Comparison of ENCODE assay signal across 12 cellular contexts in genomic region chr14:61145903-61146411, GRCh38.
A peak's percentile ranks its signal among the peaks of the same experiment; 100 is the strongest.
DNase-seq lines count a peak whose midpoint lies in the region; ATAC-seq and TF ChIP-seq lines count a peak whose summit lies in the region.
"Had no signal": no experiment of that assay in that cellular context is flagged by ENCODE, and none has a peak within 500 bp of the region (broad histone marks: within the 10 kb centered on the region; RNA-seq: fewer than 3 reads in every experiment).

No MANE protein-coding gene starts in this region.

- no peaks in the 10 kb centered on the region for H4K20me1 ChIP-seq in SK-N-SH (ENCODE audit: insufficient read depth)

- H3K9me3 Mint-ChIP-seq in HFFc6 = peaks cover 26% of the 10 kb centered on the region
- peaks cover 22% of the 10 kb centered on the region for H3K9me3 Mint-ChIP-seq in activated naive CD8-positive, alpha-beta T cell treated with anti-CD3 and anti-CD28 coated beads, Interleukin-2, amount 50 U/mL, for 24 hours
- peaks cover 20% of the 10 kb centered on the region for H3K9me3 Mint-ChIP-seq in activated T-cell treated with anti-CD3 and anti-CD28 coated beads, Interleukin-2, amount 50 U/mL, for 24 hours

- no peaks in the 10 kb centered on the region for H3K9me3 ChIP-seq in SK-N-SH
- peaks cover 0 to 28% (median 23%) of the 10 kb centered on the region in 8 donors for H3K9me3 ChIP-seq in spleen

- peak overlapping the region; percentile 97 to 99 for H3K27ac ChIP-seq in SK-N-SH (ENCODE audit: low read depth in 2 of 2, low read length in 1 of 2)
- peak overlapping the region in 7 of 8 donors; percentile 8 to 39 (median 33) for H3K27ac ChIP-seq in spleen
- H3K27ac ChIP-seq: ovary had no signal

- H3K4me1 ChIP-seq in SK-N-SH (ENCODE audit: control insufficient read depth in 1 of 2, insufficient read depth in 2 of 2, low read depth in 1 of 2, low read length in 1 of 2) (peaks cover 40 to 48% of the 10 kb centered on the region in 2 experiments), spleen (no peaks in the 10 kb centered on the region)

- WGBS in SK-N-SH (ENCODE audit: low lambda C conversion rate) = 24% methylated on average over 6 of the region's 6 CpGs
- 62 to 71% (median 64%) methylated on average over 6 of the region's 6 CpGs for WGBS in spleen, 5 donors

- H3K27me3 ChIP-seq in SK-N-SH (ENCODE audit: insufficient read depth) (no peaks in the 10 kb centered on the region), spleen (replicated peaks in 1 of 7) (no peaks in the 10 kb centered on the region)
- H3K27me3 ChIP-seq: ovary had no signal

- H3K36me3 Mint-ChIP-seq in HFFc6 (ENCODE audit: low read depth) = peaks cover 16% of the 10 kb centered on the region
- H3K36me3 Mint-ChIP-seq in activated naive CD8-positive, alpha-beta T cell treated with anti-CD3 and anti-CD28 coated beads, Interleukin-2, amount 50 U/mL, for 24 hours (ENCODE audit: low read depth) = no peaks in the 10 kb centered on the region
- no peaks in the 10 kb centered on the region for H3K36me3 Mint-ChIP-seq in activated T-cell treated with anti-CD3 and anti-CD28 coated beads, Interleukin-2, amount 50 U/mL, for 24 hours (ENCODE audit: low read depth)

- no peaks in the 10 kb centered on the region for H3K9me2 ChIP-seq in SK-N-SH

- peak overlapping the region; percentile 90 for H3K27ac Mint-ChIP-seq in HFFc6
- H3K27ac Mint-ChIP-seq in activated naive CD8-positive, alpha-beta T cell treated with anti-CD3 and anti-CD28 coated beads, Interleukin-2, amount 50 U/mL, for 24 hours = no peak overlapping the region
- H3K27ac Mint-ChIP-seq in activated T-cell treated with anti-CD3 and anti-CD28 coated beads, Interleukin-2, amount 50 U/mL, for 24 hours = no peak overlapping the region

- peak overlapping the region; percentile 63 for H3K4me3 Mint-ChIP-seq in HFFc6
- H3K4me3 Mint-ChIP-seq in activated naive CD8-positive, alpha-beta T cell treated with anti-CD3 and anti-CD28 coated beads, Interleukin-2, amount 50 U/mL, for 24 hours = no peak overlapping the region
- no peak overlapping the region for H3K4me3 Mint-ChIP-seq in activated T-cell treated with anti-CD3 and anti-CD28 coated beads, Interleukin-2, amount 50 U/mL, for 24 hours

- POLR2A ChIA-PET in SK-N-SH (lab: Yijun Ruan, JAX) = interaction anchor here (0.6 kb wide), 1 partner anchor 616 kb away, joined by 3 read pairs; the partner anchor contains the start of gene SNAPC1

- peak; percentile 42 to 88; a peak in 3 of 4 replicates for TF ChIP-seq EP300 in SK-N-SH (IDR thresholded peaks at IDR 0.05; ENCODE audit: borderline replicate concordance in 1 of 2, low read depth in 1 of 2, low read length in 1 of 2)

- H3K4me3 ChIP-seq in SK-N-SH (ENCODE audit: low read depth in 2 of 2, low read length in 1 of 2) (peak overlapping the region in 1 of 2 experiments; percentile 7; a peak in 1 of 4 replicates), spleen (no peak overlapping the region)
- H3K4me3 ChIP-seq: ovary had no signal

- intact Hi-C loops in spleen (cut with DNase I; ENCODE audit: low total_unique reads) = no loop called here

- peak overlapping the region; percentile 48; the same call in 1 of the 2 replicates for H2AFZ ChIP-seq in SK-N-SH (ENCODE audit: low read depth)

- TF ChIP-seq POLR2A in spleen (IDR thresholded peaks at IDR 0.05) = no peak

- H3K9ac ChIP-seq in SK-N-SH = peak overlapping the region; percentile 64

- peaks cover 66% of the 10 kb centered on the region for H3K4me1 Mint-ChIP-seq in HFFc6 (ENCODE audit: low read depth)
- no peaks in the 10 kb centered on the region for H3K4me1 Mint-ChIP-seq in activated naive CD8-positive, alpha-beta T cell treated with anti-CD3 and anti-CD28 coated beads, Interleukin-2, amount 50 U/mL, for 24 hours
- H3K4me1 Mint-ChIP-seq in activated T-cell treated with anti-CD3 and anti-CD28 coated beads, Interleukin-2, amount 50 U/mL, for 24 hours (ENCODE audit: low read depth) = no peaks in the 10 kb centered on the region

- ATAC-seq in GM21526 (IDR thresholded peaks at IDR 0.05; ENCODE audit: low FRiP score, unreplicated experiment) (no peak), HG03045 (IDR thresholded peaks at IDR 0.05; ENCODE audit: unreplicated experiment) (no peak)
- no peak for ATAC-seq in activated naive CD8-positive, alpha-beta T cell treated with anti-CD3 and anti-CD28 coated beads, Interleukin-2, amount 50 U/mL, for 24 hours

- CTCF ChIA-PET in SK-N-SH (lab: Yijun Ruan, JAX) = interaction anchor here (0.9 to 3.0 kb wide), 4 partner anchors 11 to 102 kb away, joined by 3 to 8 read pairs (median 4); no protein-coding TSS in a partner anchor

- peak; percentile 23 for TF ChIP-seq RAD21 in SK-N-SH (IDR thresholded peaks at IDR 0.05; ENCODE audit: low read length)

- no peaks in the 10 kb centered on the region for H3K36me3 ChIP-seq in SK-N-SH (replicated peaks in 1 of 2; ENCODE audit: control insufficient read depth in 1 of 2, insufficient read depth in 2 of 2, low read length in 1 of 2)
- no peaks in the 10 kb centered on the region for H3K36me3 ChIP-seq in spleen
- H3K36me3 ChIP-seq: ovary had no signal

- DNase-seq in HFFc6 (peak; percentile 84), SK-N-SH (peak; percentile 46), foreskin melanocyte (peak; percentile 66), spleen (no peak)
- DNase-seq in activated naive CD8-positive, alpha-beta T cell treated with anti-CD3 and anti-CD28 coated beads, Interleukin-2, amount 50 U/mL, for 24 hours = no peak
- no peak for DNase-seq in activated T-cell treated with anti-CD3 and anti-CD28 coated beads, Interleukin-2, amount 50 U/mL, for 24 hours
- DNase-seq: erythroblast, H7, ovary, substantia nigra had no signal

- H3K4me2 ChIP-seq in SK-N-SH = peak overlapping the region; percentile 69

- peaks cover 46% of the 10 kb centered on the region for H3F3A ChIP-seq in SK-N-SH (replicated peaks; ENCODE audit: insufficient read depth)

- no peaks in the 10 kb centered on the region for H3K79me2 ChIP-seq in SK-N-SH (ENCODE audit: insufficient read depth)

- H3K27me3 Mint-ChIP-seq in HFFc6 (ENCODE audit: insufficient read depth) = no peaks in the 10 kb centered on the region
- H3K27me3 Mint-ChIP-seq in activated naive CD8-positive, alpha-beta T cell treated with anti-CD3 and anti-CD28 coated beads, Interleukin-2, amount 50 U/mL, for 24 hours = peaks cover 9% of the 10 kb centered on the region
- peaks cover 13% of the 10 kb centered on the region for H3K27me3 Mint-ChIP-seq in activated T-cell treated with anti-CD3 and anti-CD28 coated beads, Interleukin-2, amount 50 U/mL, for 24 hours

- TF ChIP-seq CTCF in HFFc6 (IDR thresholded peaks at IDR 0.05) (no peak), SK-N-SH (IDR thresholded peaks at IDR 0.05) (no peak), spleen (IDR thresholded peaks at IDR 0.05 in 8 of 11, conservative IDR thresholded peaks at IDR 0.05 in 3 of 11) (no peak)

TF ChIP-seq in SK-N-SH, 30 proteins besides CTCF, POLR2A, EP300 and RAD21 (continues in another document):
- TF ChIP-seq FOXM1 (IDR thresholded peaks at IDR 0.05; ENCODE audit: low read depth) (no peak), ELF1 (IDR thresholded peaks at IDR 0.05) (no peak), NFIC (IDR thresholded peaks at IDR 0.05; ENCODE audit: borderline replicate concordance) (peak; percentile 69), TAF1 (IDR thresholded peaks at IDR 0.05; ENCODE audit: borderline replicate concordance, low read depth, low read length) (peak; percentile 26; the same call in 1 of the 2 replicates), RCOR1 (IDR thresholded peaks at IDR 0.05; ENCODE audit: low read length) (peak; percentile 87), GABPA (IDR thresholded peaks at IDR 0.05; ENCODE audit: low read depth) (no peak), FOSL2 (IDR thresholded peaks at IDR 0.05; ENCODE audit: borderline replicate concordance, low read depth) (no peak), JUND (IDR thresholded peaks at IDR 0.05) (no peak), TCF12 (IDR thresholded peaks at IDR 0.05) (peak; percentile 45; the same call in 1 of the 2 replicates), ZBTB33 (IDR thresholded peaks at IDR 0.05; ENCODE audit: borderline replicate concordance, low read depth) (no peak), TEAD4 (IDR thresholded peaks at IDR 0.05; ENCODE audit: borderline replicate concordance, insufficient read depth) (no peak; the same call in 1 of the 2 replicates)
- TF ChIP-seq, protein P1, sequence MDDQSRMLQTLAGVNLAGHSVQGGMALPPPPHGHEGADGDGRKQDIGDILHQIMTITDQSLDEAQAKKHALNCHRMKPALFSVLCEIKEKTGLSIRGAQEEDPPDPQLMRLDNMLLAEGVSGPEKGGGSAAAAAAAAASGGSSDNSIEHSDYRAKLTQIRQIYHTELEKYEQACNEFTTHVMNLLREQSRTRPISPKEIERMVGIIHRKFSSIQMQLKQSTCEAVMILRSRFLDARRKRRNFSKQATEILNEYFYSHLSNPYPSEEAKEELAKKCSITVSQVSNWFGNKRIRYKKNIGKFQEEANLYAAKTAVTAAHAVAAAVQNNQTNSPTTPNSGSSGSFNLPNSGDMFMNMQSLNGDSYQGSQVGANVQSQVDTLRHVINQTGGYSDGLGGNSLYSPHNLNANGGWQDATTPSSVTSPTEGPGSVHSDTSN (IDR thresholded peaks at IDR 0.05) = peak; percentile 40; the same call in 1 of the 2 replicates

Comparison
In these comparisons a context has a peak if more than half of its experiments do, and no peak if none do; other contexts are left out.
1. DNase-seq: peak in HFFc6 (single experiment), SK-N-SH (single experiment) and foreskin melanocyte (single experiment); none in spleen (single experiment), activated naive CD8-positive, alpha-beta T cell treated with anti-CD3 and anti-CD28 coated beads, Interleukin-2, amount 50 U/mL, for 24 hours (single experiment) and activated T-cell treated with anti-CD3 and anti-CD28 coated beads, Interleukin-2, amount 50 U/mL, for 24 hours (single experiment).